ENCODE assay signal across 12 cellular contexts in genomic region chr10:62071846-62072281, GRCh38.
A peak's percentile ranks its signal among the peaks of the same experiment; 100 is the strongest.
DNase-seq lines count a peak whose midpoint lies in the region; ATAC-seq, FAIRE-seq and TF ChIP-seq lines count a peak whose summit lies in the region.
"Had no signal": no experiment of that assay in that cellular context is flagged by ENCODE, and none has a peak within 500 bp of the region (broad histone marks: within the 10 kb centered on the region; RNA-seq: fewer than 3 reads in every experiment).

No MANE protein-coding gene starts in this region.

- DNase-seq in Caco-2 (no peak), LHCN-M2 (ENCODE audit: low read depth) (peak; percentile 77), small intestine (no peak), NCI-H1092 (lab: John Stamatoyannopoulos, UW) (no peak)
- DNase-seq in activated naive CD8-positive, alpha-beta T cell treated with anti-CD3 and anti-CD28 coated beads, Interleukin-2, amount 50 U/mL, for 24 hours: no peak
- DNase-seq in naive thymus-derived CD4-positive, alpha-beta T cell: peak in 1 of 9 donors; percentile 45
- DNase-seq: left lung, Peyer's patch had no signal

- peaks cover 43% of the 10 kb centered on the region for H3K4me1 Mint-ChIP-seq in Caco-2 (ENCODE audit: low read depth, unreplicated experiment)
- H3K4me1 Mint-ChIP-seq in activated naive CD8-positive, alpha-beta T cell treated with anti-CD3 and anti-CD28 coated beads, Interleukin-2, amount 50 U/mL, for 24 hours: peaks cover 51% of the 10 kb centered on the region
- H3K4me1 Mint-ChIP-seq in naive thymus-derived CD4-positive, alpha-beta T cell: peaks cover 18 to 80% (median 58%) of the 10 kb centered on the region in 7 donors

- ATAC-seq in activated naive CD8-positive, alpha-beta T cell treated with anti-CD3 and anti-CD28 coated beads, Interleukin-2, amount 50 U/mL, for 24 hours: peak; percentile 93
- no peak for ATAC-seq in naive thymus-derived CD4-positive, alpha-beta T cell
- no peak for ATAC-seq in GM18858 (IDR thresholded peaks at IDR 0.05; ENCODE audit: unreplicated experiment)
- ATAC-seq: left lung had no signal

- no peak overlapping the region for H3K4me3 ChIP-seq in Caco-2 (ENCODE audit: low read depth, low read length)
- H3K4me3 ChIP-seq in naive thymus-derived CD4-positive, alpha-beta T cell (ENCODE audit: low read length): no peak overlapping the region
- no peak overlapping the region for H3K4me3 ChIP-seq in small intestine (ENCODE audit: low read depth in 1 of 2, low read length in 2 of 2)
- H3K4me3 ChIP-seq: left lung, Peyer's patch, upper lobe of left lung had no signal

- no TSS peak for BruUV-seq in Caco-2 (replicated peaks; lab: Mats Ljungman, UMichigan)

- POLR2A ChIA-PET in Caco-2 (lab: Charles Lee): no interaction called here
- POLR2A ChIA-PET in naive thymus-derived CD4-positive, alpha-beta T cell (lab: Charles Lee): interaction anchor here (0.7 to 0.9 kb wide), 2 partner anchors 17 to 21 kb away, joined by 3 read pairs; no protein-coding TSS in a partner anchor

- no peaks in the 10 kb centered on the region for H3K27me3 Mint-ChIP-seq in Caco-2 (ENCODE audit: insufficient read depth, unreplicated experiment)
- no peaks in the 10 kb centered on the region for H3K27me3 Mint-ChIP-seq in activated naive CD8-positive, alpha-beta T cell treated with anti-CD3 and anti-CD28 coated beads, Interleukin-2, amount 50 U/mL, for 24 hours
- no peaks in the 10 kb centered on the region for H3K27me3 Mint-ChIP-seq in naive thymus-derived CD4-positive, alpha-beta T cell

- H3K9me3 ChIP-seq in Caco-2 (no peaks in the 10 kb centered on the region), small intestine (ENCODE audit: control insufficient read depth, low read depth) (no peaks in the 10 kb centered on the region)
- no peaks in the 10 kb centered on the region for H3K9me3 ChIP-seq in naive thymus-derived CD4-positive, alpha-beta T cell (ENCODE audit: control insufficient read depth in 2 of 3, low read length in 3 of 3)
- H3K9me3 ChIP-seq: left lung, Peyer's patch, upper lobe of left lung had no signal

- H3K4me1 ChIP-seq in Caco-2 (peaks cover 12% of the 10 kb centered on the region), small intestine (ENCODE audit: control insufficient read depth in 2 of 2, insufficient read depth in 1 of 2, low read depth in 1 of 2, low read length in 1 of 2) (peaks cover 0 to 4% of the 10 kb centered on the region in 2 donors)
- H3K4me1 ChIP-seq in naive thymus-derived CD4-positive, alpha-beta T cell (ENCODE audit: control insufficient read depth in 2 of 2, insufficient read depth in 2 of 2, low read length in 2 of 2): peaks cover 3 to 8% of the 10 kb centered on the region in 2 donors

- intact Hi-C loops in Caco-2 (cut with micrococcal nuclease; ENCODE audit: unreplicated experiment): no loop called here
- intact Hi-C loops in naive thymus-derived CD4-positive, alpha-beta T cell (cut with micrococcal nuclease): no loop called here

- H3K27me3 ChIP-seq in Caco-2 (replicated peaks; ENCODE audit: control insufficient read depth, insufficient read depth, low read length): no peaks in the 10 kb centered on the region
- H3K27me3 ChIP-seq in naive thymus-derived CD4-positive, alpha-beta T cell (ENCODE audit: control insufficient read depth in 2 of 2, insufficient read depth in 2 of 2, low read length in 2 of 2): no peaks in the 10 kb centered on the region
- no peaks in the 10 kb centered on the region for H3K27me3 ChIP-seq in small intestine (ENCODE audit: control insufficient read depth in 2 of 2, insufficient read depth in 2 of 2, low read length in 2 of 2)
- H3K27me3 ChIP-seq: left lung, Peyer's patch, upper lobe of left lung had no signal

- H3K4me3 Mint-ChIP-seq in Caco-2 (ENCODE audit: unreplicated experiment): no peak overlapping the region
- H3K4me3 Mint-ChIP-seq in activated naive CD8-positive, alpha-beta T cell treated with anti-CD3 and anti-CD28 coated beads, Interleukin-2, amount 50 U/mL, for 24 hours: peak overlapping the region; percentile 27
- H3K4me3 Mint-ChIP-seq in naive thymus-derived CD4-positive, alpha-beta T cell: peak overlapping the region in 1 of 10 donors; percentile 45

- TF ChIP-seq CTCF in Caco-2 (IDR thresholded peaks at IDR 0.05; ENCODE audit: insufficient read depth in 1 of 2, low read depth in 1 of 2, low read length in 1 of 2, severe bottlenecking in 1 of 2, unreplicated experiment in 1 of 2): no peak

- H3K27ac Mint-ChIP-seq in Caco-2 (ENCODE audit: unreplicated experiment): peak overlapping the region; percentile 63
- peak overlapping the region; percentile 77 for H3K27ac Mint-ChIP-seq in activated naive CD8-positive, alpha-beta T cell treated with anti-CD3 and anti-CD28 coated beads, Interleukin-2, amount 50 U/mL, for 24 hours
- peak overlapping the region in 7 of 9 donors; percentile 1 to 89 (median 44) for H3K27ac Mint-ChIP-seq in naive thymus-derived CD4-positive, alpha-beta T cell

- FAIRE-seq in small intestine (lab: Jason Lieb, UNC): no peak

- peaks cover 26% of the 10 kb centered on the region for H3K36me3 ChIP-seq in Caco-2 (ENCODE audit: control insufficient read depth, insufficient read depth, low read length)
- H3K36me3 ChIP-seq in naive thymus-derived CD4-positive, alpha-beta T cell (ENCODE audit: control insufficient read depth in 2 of 3, insufficient read depth in 3 of 3, low read length in 3 of 3): peaks cover 8 to 16% (median 9%) of the 10 kb centered on the region in 3 experiments
- peaks cover 2 to 4% of the 10 kb centered on the region in 2 donors for H3K36me3 ChIP-seq in small intestine (ENCODE audit: control insufficient read depth in 2 of 2, insufficient read depth in 2 of 2, low read length in 2 of 2)

- H3K36me3 Mint-ChIP-seq in Caco-2 (ENCODE audit: insufficient read depth, unreplicated experiment): peaks cover 100% of the 10 kb centered on the region
- H3K36me3 Mint-ChIP-seq in activated naive CD8-positive, alpha-beta T cell treated with anti-CD3 and anti-CD28 coated beads, Interleukin-2, amount 50 U/mL, for 24 hours (ENCODE audit: low read depth): peaks cover 65% of the 10 kb centered on the region
- H3K36me3 Mint-ChIP-seq in naive thymus-derived CD4-positive, alpha-beta T cell: peaks cover 20 to 64% (median 55%) of the 10 kb centered on the region in 5 donors

- no peak overlapping the region for H3K27ac ChIP-seq in naive thymus-derived CD4-positive, alpha-beta T cell (ENCODE audit: low read depth, low read length)
- H3K27ac ChIP-seq in small intestine (ENCODE audit: low read depth in 1 of 2, low read length in 1 of 2): no peak overlapping the region
- H3K27ac ChIP-seq: KMS-11, left lung, parathyroid adenoma, upper lobe of left lung had no signal

- WGBS in small intestine, 3 donors: 83 to 96% (median 86%) methylated on average over 6 of the region's 6 CpGs

- CTCF ChIA-PET in Caco-2 (lab: Charles Lee): no interaction called here
- CTCF ChIA-PET in naive thymus-derived CD4-positive, alpha-beta T cell (lab: Charles Lee): no interaction called here

- H3K9me3 Mint-ChIP-seq in Caco-2 (ENCODE audit: unreplicated experiment): no peaks in the 10 kb centered on the region
- no peaks in the 10 kb centered on the region for H3K9me3 Mint-ChIP-seq in activated naive CD8-positive, alpha-beta T cell treated with anti-CD3 and anti-CD28 coated beads, Interleukin-2, amount 50 U/mL, for 24 hours
- no peaks in the 10 kb centered on the region for H3K9me3 Mint-ChIP-seq in naive thymus-derived CD4-positive, alpha-beta T cell
